In the genomic region with DNA sequence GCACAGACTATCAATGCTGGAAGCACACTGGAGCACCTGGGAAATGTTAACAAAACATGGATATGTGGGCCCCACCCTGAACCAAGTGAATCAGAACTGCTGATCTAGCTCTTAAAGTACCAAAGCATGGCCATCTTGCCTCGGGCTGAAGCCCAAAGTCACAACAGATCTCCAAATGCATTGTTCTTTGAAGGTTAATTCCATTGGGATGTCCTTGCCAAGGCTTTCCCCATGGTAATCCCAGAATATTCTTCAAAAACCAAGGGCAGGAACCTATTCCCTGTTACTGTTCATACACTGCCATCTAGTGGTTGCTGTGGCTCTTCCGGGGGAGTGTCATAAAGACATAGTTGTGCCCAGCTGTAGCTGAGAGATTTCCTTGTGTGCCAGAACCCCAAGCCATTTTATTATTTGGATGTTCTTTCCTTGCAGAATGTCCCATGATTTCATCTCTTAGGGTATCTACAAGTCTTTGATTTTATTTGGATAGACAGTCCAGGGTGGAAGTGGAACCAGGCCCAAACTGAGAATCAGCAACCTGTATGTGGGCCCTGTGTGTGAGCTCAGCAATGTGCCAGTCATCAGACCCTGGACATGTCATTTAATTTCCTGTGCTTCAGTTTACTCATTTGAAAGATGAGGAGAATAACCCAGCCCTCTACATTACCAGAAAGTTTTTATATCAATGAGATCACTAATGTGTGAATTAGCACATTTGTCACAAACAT, we compare ENCODE assay signal across 8 cellular contexts.
DNase-seq lines count a peak whose midpoint lies in the region; ATAC-seq and TF ChIP-seq lines count a peak whose summit lies in the region.

No MANE protein-coding gene starts in this region.

- ATAC-seq in GM18867 (IDR thresholded peaks at IDR 0.05; ENCODE audit: unreplicated experiment), result peak; percentile 82
- peak; percentile 76 for ATAC-seq in HG03103 (IDR thresholded peaks at IDR 0.05; ENCODE audit: low read depth, unreplicated experiment)
- ATAC-seq in WTC11, result peak; percentile 96
- ATAC-seq in Right ventricle myocardium superior (ENCODE audit: poor library complexity), result peak; percentile 97
- no peak for ATAC-seq in activated T-cell treated with anti-CD3 and anti-CD28 coated beads, Interleukin-2, amount 50 U/mL, for 4 hours

- no peaks in the 10 kb centered on the region; the same call in 1 of the 2 replicates for H3K9me3 Mint-ChIP-seq in WTC11
- no peaks in the 10 kb centered on the region for H3K9me3 Mint-ChIP-seq in activated T-cell treated with anti-CD3 and anti-CD28 coated beads, Interleukin-2, amount 50 U/mL, for 4 hours

- CTCF ChIA-PET in WTC11 (lab: Charles Lee), result interaction anchor here (0.7 to 2.2 kb wide), 19 partner anchors 10 to 1144 kb away, joined by 3 to 12 read pairs (median 4); no protein-coding TSS in a partner anchor

- TF ChIP-seq CTCF in WTC11 (IDR thresholded peaks at IDR 0.05), result 0 out of 2 replicates have a peak, but pooled peaks have one; percentile 25

- H3K27me3 Mint-ChIP-seq in WTC11 (ENCODE audit: low read depth), result no peaks in the 10 kb centered on the region; the same call in 1 of the 2 replicates
- H3K27me3 Mint-ChIP-seq in activated T-cell treated with anti-CD3 and anti-CD28 coated beads, Interleukin-2, amount 50 U/mL, for 4 hours (ENCODE audit: low read depth), result peaks cover 8% of the 10 kb centered on the region

- H3K4me3 Mint-ChIP-seq in WTC11, result no peak overlapping the region
- H3K4me3 Mint-ChIP-seq in activated T-cell treated with anti-CD3 and anti-CD28 coated beads, Interleukin-2, amount 50 U/mL, for 4 hours, result no peak overlapping the region

- H3K36me3 Mint-ChIP-seq in WTC11, result no peaks in the 10 kb centered on the region
- no peaks in the 10 kb centered on the region for H3K36me3 Mint-ChIP-seq in activated T-cell treated with anti-CD3 and anti-CD28 coated beads, Interleukin-2, amount 50 U/mL, for 4 hours (ENCODE audit: insufficient read depth)

- peaks cover 14% of the 10 kb centered on the region for H3K4me1 Mint-ChIP-seq in WTC11
- no peaks in the 10 kb centered on the region for H3K4me1 Mint-ChIP-seq in activated T-cell treated with anti-CD3 and anti-CD28 coated beads, Interleukin-2, amount 50 U/mL, for 4 hours (ENCODE audit: low read depth)

- POLR2A ChIA-PET in WTC11 (lab: Charles Lee), result no interaction called here

- DNase-seq in C1 segment of cervical spinal cord (lab: John Stamatoyannopoulos, UW), result peak in 12 of 14 donors; percentile 1 to 49 (median 16)
- peak; percentile 51 for DNase-seq in NCI-H2107 treated with DMSO at 0.1 percent for 48 hours (lab: John Stamatoyannopoulos, UW; ENCODE audit: unreplicated experiment)
- DNase-seq in WTC11 (ENCODE audit: low spot score), result peak; percentile 31
- DNase-seq in Right ventricle myocardium superior, result peak; percentile 40
- DNase-seq in posterior cingulate gyrus, result peak in 6 of 10 donors; percentile 22 to 85 (median 44)
- no peak for DNase-seq in activated T-cell treated with anti-CD3 and anti-CD28 coated beads, Interleukin-2, amount 50 U/mL, for 4 hours

- intact Hi-C loops in Right ventricle myocardium superior (cut with DNase I) (loop anchor here (10.0 kb wide), 1 partner anchor 291 kb away; no protein-coding TSS in a partner anchor), posterior cingulate gyrus (cut with DNase I) (loop anchor here (1.0 kb wide), 1 partner anchor 1082 kb away; no protein-coding TSS in a partner anchor)

- H3K27ac Mint-ChIP-seq in WTC11, result no peak overlapping the region

TF ChIP-seq in WTC11, 78 proteins besides CTCF, POLR2A, EP300 and RAD21:
- TF ChIP-seq NR2C2 (CRISPR knock-in tag; IDR thresholded peaks at IDR 0.05), result no peak
- TF ChIP-seq, protein P1, sequence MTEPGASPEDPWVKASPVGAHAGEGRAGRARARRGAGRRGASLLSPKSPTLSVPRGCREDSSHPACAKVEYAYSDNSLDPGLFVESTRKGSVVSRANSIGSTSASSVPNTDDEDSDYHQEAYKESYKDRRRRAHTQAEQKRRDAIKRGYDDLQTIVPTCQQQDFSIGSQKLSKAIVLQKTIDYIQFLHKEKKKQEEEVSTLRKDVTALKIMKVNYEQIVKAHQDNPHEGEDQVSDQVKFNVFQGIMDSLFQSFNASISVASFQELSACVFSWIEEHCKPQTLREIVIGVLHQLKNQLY (CRISPR knock-in tag; IDR thresholded peaks at IDR 0.05), result no peak
- TF ChIP-seq ZNF263 (CRISPR knock-in tag; IDR thresholded peaks at IDR 0.05; ENCODE audit: low read depth), result no peak
- TF ChIP-seq, protein P2, sequence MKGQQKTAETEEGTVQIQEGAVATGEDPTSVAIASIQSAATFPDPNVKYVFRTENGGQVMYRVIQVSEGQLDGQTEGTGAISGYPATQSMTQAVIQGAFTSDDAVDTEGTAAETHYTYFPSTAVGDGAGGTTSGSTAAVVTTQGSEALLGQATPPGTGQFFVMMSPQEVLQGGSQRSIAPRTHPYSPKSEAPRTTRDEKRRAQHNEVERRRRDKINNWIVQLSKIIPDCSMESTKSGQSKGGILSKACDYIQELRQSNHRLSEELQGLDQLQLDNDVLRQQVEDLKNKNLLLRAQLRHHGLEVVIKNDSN (CRISPR knock-in tag; IDR thresholded peaks at IDR 0.05), result no peak
- TF ChIP-seq EMX1 (CRISPR knock-in tag; IDR thresholded peaks at IDR 0.05), result no peak
- no peak for TF ChIP-seq OVOL2 (CRISPR knock-in tag; IDR thresholded peaks at IDR 0.05; ENCODE audit: borderline replicate concordance)
- TF ChIP-seq ZNF138 (CRISPR knock-in tag; conservative IDR thresholded peaks at IDR 0.05), result no peak
- TF ChIP-seq GRHL2 (CRISPR knock-in tag; IDR thresholded peaks at IDR 0.05; ENCODE audit: insufficient replicate concordance, severe bottlenecking), result no peak
- no peak for TF ChIP-seq ATF1 (CRISPR knock-in tag; IDR thresholded peaks at IDR 0.05)
- TF ChIP-seq, protein P3, sequence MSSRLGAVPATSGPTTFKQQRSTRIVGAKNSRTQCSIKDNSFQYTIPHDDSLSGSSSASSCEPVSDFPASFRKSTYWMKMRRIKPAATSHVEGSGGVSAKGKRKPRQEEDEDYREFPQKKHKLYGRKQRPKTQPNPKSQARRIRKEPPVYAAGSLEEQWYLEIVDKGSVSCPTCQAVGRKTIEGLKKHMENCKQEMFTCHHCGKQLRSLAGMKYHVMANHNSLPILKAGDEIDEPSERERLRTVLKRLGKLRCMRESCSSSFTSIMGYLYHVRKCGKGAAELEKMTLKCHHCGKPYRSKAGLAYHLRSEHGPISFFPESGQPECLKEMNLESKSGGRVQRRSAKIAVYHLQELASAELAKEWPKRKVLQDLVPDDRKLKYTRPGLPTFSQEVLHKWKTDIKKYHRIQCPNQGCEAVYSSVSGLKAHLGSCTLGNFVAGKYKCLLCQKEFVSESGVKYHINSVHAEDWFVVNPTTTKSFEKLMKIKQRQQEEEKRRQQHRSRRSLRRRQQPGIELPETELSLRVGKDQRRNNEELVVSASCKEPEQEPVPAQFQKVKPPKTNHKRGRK (CRISPR knock-in tag; IDR thresholded peaks at IDR 0.05; ENCODE audit: borderline replicate concordance), result no peak
- no peak for TF ChIP-seq IRF2 (CRISPR knock-in tag; IDR thresholded peaks at IDR 0.05; ENCODE audit: borderline replicate concordance, low read depth)
TF ChIP-seq in WTC11: peak in this region for 0.

Comparison
In these comparisons a context has a peak if more than half of its experiments do, and no peak if none do; other contexts are left out.
1. ATAC-seq: peak in GM18867 (single experiment), HG03103 (single experiment), WTC11 (single experiment) and Right ventricle myocardium superior (single experiment); none in activated T-cell treated with anti-CD3 and anti-CD28 coated beads, Interleukin-2, amount 50 U/mL, for 4 hours (0 of 2).